ENCODE assay signal across 23 cellular contexts in the genomic region with DNA sequence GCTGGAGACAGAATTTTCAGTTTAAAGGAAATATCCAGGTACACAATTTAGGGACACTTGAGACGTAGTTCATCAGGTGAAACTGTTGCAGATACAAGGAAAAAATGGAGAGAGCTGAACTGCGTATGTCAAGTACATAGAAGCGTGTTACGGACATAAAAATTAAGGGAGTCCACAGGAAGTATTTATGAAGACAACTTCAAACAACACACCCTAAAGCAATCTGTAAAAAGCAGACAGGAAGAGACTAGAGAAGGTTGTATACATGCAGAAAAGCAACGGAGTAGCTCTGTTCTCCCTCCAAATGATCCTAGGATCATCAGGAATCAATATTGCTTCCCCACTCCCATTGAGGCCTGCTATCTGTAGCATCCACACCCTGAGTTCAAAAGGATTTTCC. TPM values are rescaled to one million over a fixed set of nuclear protein-coding genes. Genes with fewer than 3 reads are reported as not detected.
DNase-seq lines count a peak whose midpoint lies in the region; ATAC-seq, FAIRE-seq and TF ChIP-seq lines count a peak whose summit lies in the region.
"Had no signal": no experiment of that assay in that cellular context is flagged by ENCODE, and none has a peak within 500 bp of the region (broad histone marks: within the 10 kb centered on the region; RNA-seq: fewer than 3 reads in every experiment).

No MANE protein-coding gene starts in this region.

- POLR2A ChIA-PET in activated CD4-positive, alpha-beta T cell treated with anti-CD3 and anti-CD28 coated beads, Interleukin-2, amount 10 ng/mL, durations not matched to agents 7 days and 5 days (lab: Charles Lee), result no interaction called here
- POLR2A ChIA-PET in naive thymus-derived CD4-positive, alpha-beta T cell (lab: Charles Lee), result interaction anchor here (0.9 kb wide), 2 partner anchors 9 to 34 kb away, joined by 3 read pairs; no protein-coding TSS in a partner anchor

- H3K4me1 Mint-ChIP-seq in activated CD4-positive, alpha-beta T cell treated with anti-CD3 and anti-CD28 coated beads, Interleukin-2, amount 10 ng/mL, durations not matched to agents 7 days and 5 days, result peaks cover 47% of the 10 kb centered on the region
- H3K4me1 Mint-ChIP-seq in activated naive CD8-positive, alpha-beta T cell treated with anti-CD3 and anti-CD28 coated beads, Interleukin-2, amount 50 U/mL, for 24 hours, result peaks cover 76% of the 10 kb centered on the region
- peaks cover 13 to 79% (median 65%) of the 10 kb centered on the region in 7 donors for H3K4me1 Mint-ChIP-seq in naive thymus-derived CD4-positive, alpha-beta T cell

- CTCF ChIA-PET in activated CD4-positive, alpha-beta T cell treated with anti-CD3 and anti-CD28 coated beads, Interleukin-2, amount 10 ng/mL, durations not matched to agents 7 days and 5 days (lab: Charles Lee), result interaction anchor here (1.1 to 1.3 kb wide), 2 partner anchors 9 to 12 kb away, joined by 3 read pairs; no protein-coding TSS in a partner anchor
- CTCF ChIA-PET in naive thymus-derived CD4-positive, alpha-beta T cell (lab: Charles Lee), result no interaction called here

- FAIRE-seq in HTR-8/SVneo (lab: Jason Lieb, UNC), result peak; percentile 59
- FAIRE-seq: HepG2, kidney had no signal

- TF ChIP-seq POLR2A in sigmoid colon (IDR thresholded peaks at IDR 0.05), result no peak

- no peak for ATAC-seq in activated naive CD8-positive, alpha-beta T cell treated with anti-CD3 and anti-CD28 coated beads, Interleukin-2, amount 50 U/mL, for 24 hours
- ATAC-seq in naive thymus-derived CD4-positive, alpha-beta T cell, result peak; percentile 40
- ATAC-seq in GM21447 (IDR thresholded peaks at IDR 0.05; ENCODE audit: unreplicated experiment), result no peak
- ATAC-seq: A549, HCT116, HepG2, Right ventricle myocardium inferior had no signal

- DNase-seq in activated CD4-positive, alpha-beta T cell treated with anti-CD3 and anti-CD28 coated beads, Interleukin-2, amount 10 ng/mL, durations not matched to agents 7 days and 5 days, result no peak
- no peak for DNase-seq in activated CD4-positive, alpha-beta T cell treated with anti-CD3 and anti-CD28 coated beads for 1 hour
- no peak for DNase-seq in HTR-8/SVneo (ENCODE audit: insufficient read length, low spot score)
- no peak for DNase-seq in activated naive CD8-positive, alpha-beta T cell treated with anti-CD3 and anti-CD28 coated beads, Interleukin-2, amount 50 U/mL, for 24 hours
- peak in 3 of 9 donors; percentile 7 to 30 (median 11) for DNase-seq in naive thymus-derived CD4-positive, alpha-beta T cell
- no peak for DNase-seq in SK-N-DZ (ENCODE audit: low spot score)
- DNase-seq in sigmoid colon, result no peak
- DNase-seq: activated gamma-delta T cell; GF-D8; kidney; MG63; NCI-H146; NCI-H2171; NCI-H526; nephron progenitor cell; stimulated activated CD4-positive, alpha-beta T cell treated with anti-CD3 and anti-CD28 coated beads, Interleukin-2, amount 100 ng/mL, for 48 hours had no signal

- peak overlapping the region; percentile 23 for H3K4me3 Mint-ChIP-seq in activated CD4-positive, alpha-beta T cell treated with anti-CD3 and anti-CD28 coated beads, Interleukin-2, amount 10 ng/mL, durations not matched to agents 7 days and 5 days
- H3K4me3 Mint-ChIP-seq in activated naive CD8-positive, alpha-beta T cell treated with anti-CD3 and anti-CD28 coated beads, Interleukin-2, amount 50 U/mL, for 24 hours, result peak overlapping the region; percentile 63
- H3K4me3 Mint-ChIP-seq in naive thymus-derived CD4-positive, alpha-beta T cell, result peak overlapping the region; percentile 16 to 83 (median 74)
- H3K4me3 Mint-ChIP-seq: nephron progenitor cell had no signal

- H3K36me3 Mint-ChIP-seq in activated CD4-positive, alpha-beta T cell treated with anti-CD3 and anti-CD28 coated beads, Interleukin-2, amount 10 ng/mL, durations not matched to agents 7 days and 5 days (ENCODE audit: low read depth), result peaks cover 17% of the 10 kb centered on the region
- H3K36me3 Mint-ChIP-seq in activated naive CD8-positive, alpha-beta T cell treated with anti-CD3 and anti-CD28 coated beads, Interleukin-2, amount 50 U/mL, for 24 hours (ENCODE audit: low read depth), result no peaks in the 10 kb centered on the region
- peaks cover 0 to 8% (median 4%) of the 10 kb centered on the region in 5 donors for H3K36me3 Mint-ChIP-seq in naive thymus-derived CD4-positive, alpha-beta T cell

- TF ChIP-seq CTCF in sigmoid colon (IDR thresholded peaks at IDR 0.05), result no peak

- peak overlapping the region; percentile 79 for H3K27ac Mint-ChIP-seq in activated CD4-positive, alpha-beta T cell treated with anti-CD3 and anti-CD28 coated beads, Interleukin-2, amount 10 ng/mL, durations not matched to agents 7 days and 5 days
- peak overlapping the region; percentile 55 for H3K27ac Mint-ChIP-seq in activated naive CD8-positive, alpha-beta T cell treated with anti-CD3 and anti-CD28 coated beads, Interleukin-2, amount 50 U/mL, for 24 hours
- peak overlapping the region; percentile 26 to 95 (median 67) for H3K27ac Mint-ChIP-seq in naive thymus-derived CD4-positive, alpha-beta T cell
- H3K27ac Mint-ChIP-seq: nephron progenitor cell, progenitor cell of endocrine pancreas had no signal

- H3K27ac ChIP-seq in naive thymus-derived CD4-positive, alpha-beta T cell (ENCODE audit: low read depth, low read length), result peak overlapping the region; percentile 31
- no peak overlapping the region for H3K27ac ChIP-seq in sigmoid colon
- H3K27ac ChIP-seq: A549 had no signal

- intact Hi-C loops in naive thymus-derived CD4-positive, alpha-beta T cell (cut with micrococcal nuclease), result no loop called here
- intact Hi-C loops in sigmoid colon (cut with DNase I), result no loop called here

- H3K9me3 ChIP-seq in naive thymus-derived CD4-positive, alpha-beta T cell (ENCODE audit: control insufficient read depth in 2 of 3, low read length in 3 of 3), result no peaks in the 10 kb centered on the region
- no peaks in the 10 kb centered on the region for H3K9me3 ChIP-seq in sigmoid colon
- H3K9me3 ChIP-seq: A549, MG63 had no signal

- 22 to 50% methylated on average over 5 of the region's 5 CpGs for WGBS in sigmoid colon, 2 donors

- peaks cover 0 to under 1% (median 0%) of the 10 kb centered on the region in 3 experiments for H3K36me3 ChIP-seq in naive thymus-derived CD4-positive, alpha-beta T cell (ENCODE audit: control insufficient read depth in 2 of 3, insufficient read depth in 3 of 3, low read length in 3 of 3)
- H3K36me3 ChIP-seq in sigmoid colon, result no peaks in the 10 kb centered on the region
- H3K36me3 ChIP-seq: MG63 had no signal

- H3K4me1 ChIP-seq in naive thymus-derived CD4-positive, alpha-beta T cell (ENCODE audit: control insufficient read depth in 2 of 2, insufficient read depth in 2 of 2, low read length in 2 of 2), result peaks cover 8 to 21% of the 10 kb centered on the region in 2 donors
- H3K4me1 ChIP-seq in sigmoid colon, result peaks cover 0 to 12% (median 0%) of the 10 kb centered on the region in 4 donors

- peak overlapping the region; percentile 46 for H3K4me3 ChIP-seq in naive thymus-derived CD4-positive, alpha-beta T cell (ENCODE audit: low read length)
- H3K4me3 ChIP-seq in sigmoid colon, result no peak overlapping the region
- H3K4me3 ChIP-seq: A549, MG63, skin epidermis had no signal

- no peaks in the 10 kb centered on the region for H3K9me3 Mint-ChIP-seq in activated CD4-positive, alpha-beta T cell treated with anti-CD3 and anti-CD28 coated beads, Interleukin-2, amount 10 ng/mL, durations not matched to agents 7 days and 5 days
- H3K9me3 Mint-ChIP-seq in activated naive CD8-positive, alpha-beta T cell treated with anti-CD3 and anti-CD28 coated beads, Interleukin-2, amount 50 U/mL, for 24 hours, result no peaks in the 10 kb centered on the region
- no peaks in the 10 kb centered on the region for H3K9me3 Mint-ChIP-seq in naive thymus-derived CD4-positive, alpha-beta T cell

- H3K27me3 Mint-ChIP-seq in activated CD4-positive, alpha-beta T cell treated with anti-CD3 and anti-CD28 coated beads, Interleukin-2, amount 10 ng/mL, durations not matched to agents 7 days and 5 days, result no peaks in the 10 kb centered on the region
- no peaks in the 10 kb centered on the region for H3K27me3 Mint-ChIP-seq in activated naive CD8-positive, alpha-beta T cell treated with anti-CD3 and anti-CD28 coated beads, Interleukin-2, amount 50 U/mL, for 24 hours
- no peaks in the 10 kb centered on the region for H3K27me3 Mint-ChIP-seq in naive thymus-derived CD4-positive, alpha-beta T cell
- H3K27me3 Mint-ChIP-seq: progenitor cell of endocrine pancreas had no signal

- H3K27me3 ChIP-seq in naive thymus-derived CD4-positive, alpha-beta T cell (ENCODE audit: control insufficient read depth in 2 of 2, insufficient read depth in 2 of 2, low read length in 2 of 2), result no peaks in the 10 kb centered on the region
- H3K27me3 ChIP-seq in sigmoid colon, result no peaks in the 10 kb centered on the region
- H3K27me3 ChIP-seq: MG63 had no signal

- TF ChIP-seq EP300 in sigmoid colon (IDR thresholded peaks at IDR 0.05), result no peak

RNA-seq across cellular contexts. Expression of gene CASK, which starts 5.8 kb away (rescaled TPM):
- total RNA-seq in activated CD4-positive, alpha-beta T cell treated with anti-CD3 and anti-CD28 coated beads, Interleukin-2, amount 10 ng/mL, durations not matched to agents 7 days and 5 days, result 10 to 100 TPM; 30.8 to 32.4 TPM
- total RNA-seq in naive thymus-derived CD4-positive, alpha-beta T cell, result 10 to 100 TPM; 31.5 to 72.4 (median 65.0) TPM
- 1 to 10 TPM; 5.6 to 6.1 TPM for polyA plus RNA-seq in naive thymus-derived CD4-positive, alpha-beta T cell
- polyA plus RNA-seq in SK-N-DZ (2014; cell fraction: cytosol; rRNA removed), result 20.8 and 37.0 TPM in 2 replicates
- polyA plus RNA-seq in SK-N-DZ (2014; cell fraction: nucleus; rRNA removed), result 16.3 and 30.5 TPM in 2 replicates
- total RNA-seq in sigmoid colon, result 10 to 100 TPM; 18.4 to 37.1 (median 25.3) TPM
- polyA plus RNA-seq in sigmoid colon, result 10 to 100 TPM in 2 of 3 donors, 1 to 10 TPM in 1; 9.5 to 17.4 (median 12.0) TPM

Comparison
In these comparisons a context has a peak if more than half of its experiments do, and no peak if none do; other contexts are left out.
1. H3K4me3 Mint-ChIP-seq: peak in every context shown above with its lines; median percentile 74 in naive thymus-derived CD4-positive, alpha-beta T cell; 63 in activated naive CD8-positive, alpha-beta T cell treated with anti-CD3 and anti-CD28 coated beads, Interleukin-2, amount 50 U/mL, for 24 hours; 23 in activated CD4-positive, alpha-beta T cell treated with anti-CD3 and anti-CD28 coated beads, Interleukin-2, amount 10 ng/mL, durations not matched to agents 7 days and 5 days.